In the genomic region with DNA sequence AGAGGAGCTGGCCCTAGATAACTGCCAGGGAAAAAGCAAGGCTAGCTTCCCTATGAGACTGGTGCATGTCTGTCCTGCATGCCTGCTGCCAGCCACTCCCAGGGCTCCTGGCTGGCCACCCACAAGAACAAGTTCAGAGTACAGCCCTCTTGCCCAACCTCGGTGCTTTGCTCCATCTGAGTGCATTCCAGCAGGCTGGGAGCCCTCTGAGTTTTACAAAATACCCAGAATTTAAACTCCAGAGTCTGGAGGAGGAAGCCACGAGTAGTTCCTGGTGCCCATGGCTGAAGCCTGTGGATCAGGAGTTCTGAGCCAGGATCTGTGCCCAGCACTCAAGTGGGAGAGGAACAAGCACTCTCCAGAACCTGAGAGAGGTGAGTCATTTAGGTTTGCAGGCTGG, we compare ENCODE assay signal across 1 cellular context.
TF ChIP-seq lines count a peak whose summit lies in the region.

No MANE protein-coding gene starts in this region.

TF ChIP-seq in HepG2, 621 proteins besides CTCF, POLR2A, EP300 and RAD21 (continued from another document):
- 0 out of 2 replicates have a peak, but pooled peaks have one; percentile 53 for TF ChIP-seq ZNF563 (CRISPR knock-in tag; IDR thresholded peaks at IDR 0.05)
- no peak for TF ChIP-seq CBFB (CRISPR knock-in tag; IDR thresholded peaks at IDR 0.05)
- no peak for TF ChIP-seq HDAC6 (IDR thresholded peaks at IDR 0.05; ENCODE audit: low read depth, low read length)
- no peak for TF ChIP-seq ZNF235 (CRISPR knock-in tag; IDR thresholded peaks at IDR 0.05; ENCODE audit: borderline replicate concordance)
- no peak for TF ChIP-seq ZNF12 (CRISPR knock-in tag; IDR thresholded peaks at IDR 0.05)
- peak; percentile 52; the same call in 1 of the 2 replicates for TF ChIP-seq HNF4A (CRISPR knock-in tag; IDR thresholded peaks at IDR 0.05)
- TF ChIP-seq TEAD3 (CRISPR knock-in tag; optimal IDR thresholded peaks at IDR 0.05; ENCODE audit: borderline replicate concordance) = peak; percentile 34
